ENCODE assay signal across 34 cellular contexts in the genomic region with DNA sequence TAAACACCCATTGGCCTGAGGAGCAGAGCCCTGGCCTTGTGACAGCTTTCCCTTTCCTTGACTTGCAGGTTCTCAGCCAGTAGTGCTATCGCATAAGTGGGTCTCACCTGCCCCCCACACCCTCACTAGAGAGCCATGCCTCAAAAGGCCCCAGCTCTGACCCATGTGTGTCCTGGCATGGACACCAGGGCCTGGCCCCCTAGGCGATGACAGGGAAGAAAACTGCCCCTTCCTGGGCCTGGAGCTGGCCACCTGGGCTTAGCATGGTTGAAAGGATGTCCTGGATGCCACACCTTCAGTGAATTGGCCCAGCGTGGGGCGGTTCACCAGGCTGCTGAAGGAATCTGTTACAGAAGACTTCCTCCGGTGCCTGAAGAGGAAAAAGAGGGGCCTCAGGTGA. TPM values are rescaled to one million over a fixed set of nuclear protein-coding genes. Genes with fewer than 3 reads are reported as not detected.
"Had no signal": no experiment of that assay in that cellular context is flagged by ENCODE, and none has a peak within 500 bp of the region (broad histone marks: within the 10 kb centered on the region; RNA-seq: fewer than 3 reads in every experiment).

No MANE protein-coding gene starts in this region.

- H3K27ac ChIP-seq: adrenal gland, body of pancreas, colonic mucosa, dorsolateral prefrontal cortex, epithelial cell of prostate, esophagus squamous epithelium, gastroesophageal sphincter, WERI-Rb-1 had no signal

- ATAC-seq: activated CD4-positive, CD25-positive, alpha-beta regulatory T cell treated with anti-CD3 and anti-CD28 coated beads, Interleukin-2, amount 50 U/mL, for 24 hours; activated CD8-positive, alpha-beta T cell treated with anti-CD3 and anti-CD28 coated beads for 36 hours; activated naive CD8-positive, alpha-beta T cell treated with anti-CD3 and anti-CD28 coated beads, Interleukin-2, amount 50 U/mL, for 24 hours; activated T-cell treated with anti-CD3 and anti-CD28 coated beads, Interleukin-2, amount 50 U/mL, for 4 hours; activated T-helper 17 cell treated with anti-CD3 and anti-CD28 coated beads, Interleukin-2, amount 50 U/mL, for 72 hours; body of pancreas; gastroesophageal sphincter; T-helper 17 cell had no signal

- H3K4me3 ChIP-seq: adrenal gland, body of pancreas, colonic mucosa, dorsolateral prefrontal cortex, esophagus squamous epithelium, gastroesophageal sphincter had no signal

- H3K27me3 ChIP-seq: adrenal gland, body of pancreas, colonic mucosa, dorsolateral prefrontal cortex, esophagus squamous epithelium, gastroesophageal sphincter had no signal

- H3K9me3 ChIP-seq: adrenal gland, body of pancreas, colonic mucosa, esophagus squamous epithelium, gastroesophageal sphincter had no signal

- H3K9me3 Mint-ChIP-seq: activated B cell treated with CpG ODN at 0.5 μM for 24 hours; activated CD8-positive, alpha-beta T cell treated with anti-CD3 and anti-CD28 coated beads for 36 hours; activated naive CD8-positive, alpha-beta T cell treated with anti-CD3 and anti-CD28 coated beads, Interleukin-2, amount 50 U/mL, for 24 hours; activated T-cell treated with anti-CD3 and anti-CD28 coated beads, Interleukin-2, amount 50 U/mL, for 4 hours; activated T-helper 17 cell treated with anti-CD3 and anti-CD28 coated beads, Interleukin-2, amount 50 U/mL, for 72 hours; dendritic cell treated with granulocyte-macrophage colony-stimulating factor and Interleukin-4, amounts not matched to agents 40 ng/mL and 50 ng/mL, for 4 days; T-helper 2 cell treated with Interferon-gamma antibody and Interleukin-4, amounts not matched to agents 5 μg/mL and 100 μg/mL, for 36 hours had no signal

- H3K4me3 Mint-ChIP-seq: activated B cell treated with CpG ODN at 0.5 μM for 24 hours; activated CD8-positive, alpha-beta T cell treated with anti-CD3 and anti-CD28 coated beads for 36 hours; activated naive CD8-positive, alpha-beta T cell; activated naive CD8-positive, alpha-beta T cell treated with anti-CD3 and anti-CD28 coated beads, Interleukin-2, amount 50 U/mL, for 24 hours; activated T-cell treated with anti-CD3 and anti-CD28 coated beads, Interleukin-2, amount 50 U/mL, for 4 hours; activated T-helper 17 cell treated with anti-CD3 and anti-CD28 coated beads, Interleukin-2, amount 50 U/mL, for 72 hours; dendritic cell treated with granulocyte-macrophage colony-stimulating factor and Interleukin-4, amounts not matched to agents 40 ng/mL and 50 ng/mL, for 4 days; T-helper 17 cell; T-helper 2 cell treated with Interferon-gamma antibody and Interleukin-4, amounts not matched to agents 5 μg/mL and 100 μg/mL, for 36 hours had no signal

- H3K27ac Mint-ChIP-seq: activated B cell treated with CpG ODN at 0.5 μM for 24 hours; activated CD8-positive, alpha-beta T cell treated with anti-CD3 and anti-CD28 coated beads for 36 hours; activated naive CD8-positive, alpha-beta T cell; activated naive CD8-positive, alpha-beta T cell treated with anti-CD3 and anti-CD28 coated beads, Interleukin-2, amount 50 U/mL, for 24 hours; activated T-helper 17 cell treated with anti-CD3 and anti-CD28 coated beads, Interleukin-2, amount 50 U/mL, for 72 hours; dendritic cell treated with granulocyte-macrophage colony-stimulating factor and Interleukin-4, amounts not matched to agents 40 ng/mL and 50 ng/mL, for 4 days; T-helper 2 cell treated with Interferon-gamma antibody and Interleukin-4, amounts not matched to agents 5 μg/mL and 100 μg/mL, for 36 hours had no signal

- DNase-seq: activated B cell treated with CpG ODN at 0.5 μM for 24 hours; activated CD4-positive, alpha-beta T cell treated with anti-CD3 and anti-CD28 coated beads for 48 hours; activated CD4-positive, alpha-beta T cell treated with anti-CD3 and anti-CD28 coated beads, Interleukin-2, amount 50 U/mL, for 1 hour; activated CD4-positive, alpha-beta T cell treated with anti-CD3 and anti-CD28 coated beads, Interleukin-2, amount 50 U/mL, for 48 hours; activated CD8-positive, alpha-beta memory T cell treated with anti-CD3 and anti-CD28 coated beads for 24 hours; activated CD8-positive, alpha-beta T cell treated with anti-CD3 and anti-CD28 coated beads for 36 hours; activated effector memory CD4-positive, alpha-beta T cell treated with Interleukin-2 at 50 U/mL for 16 hours; activated gamma-delta T cell treated with Interleukin-2 at 50 U/mL for 16 hours; activated naive CD4-positive, alpha-beta T cell treated with anti-CD3 and anti-CD28 coated beads, Interleukin-2, amount 50 U/mL, for 16 hours; activated naive CD4-positive, alpha-beta T cell treated with Interleukin-2 at 50 U/mL for 16 hours; activated naive CD8-positive, alpha-beta T cell treated with anti-CD3 and anti-CD28 coated beads, Interleukin-2, amount 50 U/mL, for 24 hours; activated T-cell treated with anti-CD3 and anti-CD28 coated beads, Interleukin-2, amount 50 U/mL, for 4 hours; adrenal gland; amygdala; aorta; body of pancreas; central memory CD4-positive, alpha-beta T cell; cerebellar nuclear complex; colonic mucosa; effector memory CD4-positive, alpha-beta T cell; esophagus squamous epithelium; foreskin melanocyte; T-helper 1 cell; T-helper 17 cell; T1000; WERI-Rb-1 had no signal

- H3K27me3 Mint-ChIP-seq: activated B cell treated with CpG ODN at 0.5 μM for 24 hours; activated CD8-positive, alpha-beta T cell treated with anti-CD3 and anti-CD28 coated beads for 36 hours; activated naive CD8-positive, alpha-beta T cell; activated naive CD8-positive, alpha-beta T cell treated with anti-CD3 and anti-CD28 coated beads, Interleukin-2, amount 50 U/mL, for 24 hours; activated T-helper 17 cell treated with anti-CD3 and anti-CD28 coated beads, Interleukin-2, amount 50 U/mL, for 72 hours; dendritic cell treated with granulocyte-macrophage colony-stimulating factor and Interleukin-4, amounts not matched to agents 40 ng/mL and 50 ng/mL, for 4 days had no signal

- H3K36me3 Mint-ChIP-seq: activated naive CD8-positive, alpha-beta T cell had no signal

- H3K36me3 ChIP-seq: adrenal gland, colonic mucosa, gastroesophageal sphincter had no signal

RNA-seq across cellular contexts. Expression of a gene that starts 18.5 kb away (rescaled TPM):
- total RNA-seq: T-helper 17 cell had no signal
